11 cellular contexts compared by ENCODE assay signal in the genomic region with DNA sequence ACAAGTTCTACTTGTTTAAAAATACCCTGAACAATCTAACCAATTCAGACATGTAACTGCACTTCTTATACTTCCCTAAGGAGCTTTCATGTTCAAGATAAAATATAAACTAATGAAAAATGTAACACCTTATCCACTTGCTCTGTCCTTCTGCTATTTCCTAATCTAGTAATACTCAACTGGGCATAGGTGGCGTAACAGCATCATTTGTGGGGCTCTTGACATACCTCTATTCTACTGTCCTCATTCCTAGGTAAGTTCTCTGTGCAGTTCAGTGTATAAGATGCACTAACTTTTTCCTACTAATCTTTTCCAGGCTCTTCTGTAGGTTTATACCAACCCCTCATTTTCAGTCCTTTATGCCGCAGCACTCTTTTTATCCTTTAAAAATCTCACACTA. TPM values are rescaled to one million over a fixed set of nuclear protein-coding genes. Genes with fewer than 3 reads are reported as not detected.
DNase-seq lines count a peak whose midpoint lies in the region; ATAC-seq and TF ChIP-seq lines count a peak whose summit lies in the region.
"Had no signal": no experiment of that assay in that cellular context is flagged by ENCODE, and none has a peak within 500 bp of the region (broad histone marks: within the 10 kb centered on the region; RNA-seq: fewer than 3 reads in every experiment).

No MANE protein-coding gene starts in this region.

- TF ChIP-seq RAD21 in HCT116 (IDR thresholded peaks at IDR 0.05; ENCODE audit: low read depth) = peak; percentile 66

- POLR2A ChIA-PET in HCT116 (lab: Charles Lee) = no interaction called here

- H3K4me3 ChIP-seq in HCT116 (replicated peaks in 1 of 2; ENCODE audit: low read depth in 1 of 2, low read length in 2 of 2) (no peak overlapping the region), SU-DHL-6 (ENCODE audit: insufficient read depth, low read length, poor library complexity, severe bottlenecking) (no peak overlapping the region), right lobe of liver (no peak overlapping the region), colonic mucosa (no peak overlapping the region)

- TF ChIP-seq POLR2A in HCT116 (IDR thresholded peaks at IDR 0.05; ENCODE audit: borderline replicate concordance, extremely low read depth, insufficient read depth, insufficient read length) (no peak), right lobe of liver (IDR thresholded peaks at IDR 0.05) (no peak)

- H2AFZ ChIP-seq in HCT116 (ENCODE audit: low read depth, low read length, poor library complexity, severe bottlenecking) = no peak overlapping the region
- H2AFZ ChIP-seq in SU-DHL-6 (ENCODE audit: low read depth, low read length, severe bottlenecking) = no peak overlapping the region

- H3K36me3 ChIP-seq in HCT116 (ENCODE audit: control insufficient read depth in 1 of 2, insufficient read depth in 2 of 2, low read length in 2 of 2) = 0 out of 4 replicates have a peak, but pooled peaks cover 0 to 2% of the 10 kb centered on the region in 2 experiments
- H3K36me3 ChIP-seq in SU-DHL-6 (ENCODE audit: low read length) = peaks cover 57% of the 10 kb centered on the region
- peaks cover 0 to 5% (median under 1%) of the 10 kb centered on the region in 4 donors for H3K36me3 ChIP-seq in right lobe of liver
- H3K36me3 ChIP-seq in colonic mucosa = no peaks in the 10 kb centered on the region

- RAD21 ChIA-PET in HCT116 (lab: Charles Lee; ENCODE audit: low non-redundant PET in 1 of 2, low total read pairs in 2 of 2, uncharacterized antibody in 2 of 2, unreplicated experiment in 2 of 2) = interaction anchor here (0.6 to 0.7 kb wide), 2 partner anchors 126 to 589 kb away, joined by 3 to 6 read pairs; no protein-coding TSS in a partner anchor

- peak; percentile 71 for ATAC-seq in HCT116
- peak in 3 of 4 donors; percentile 22 to 43 (median 26) for ATAC-seq in right lobe of liver
- ATAC-seq: right cardiac atrium, T-cell had no signal

- peaks cover 14% of the 10 kb centered on the region; the same call in 1 of the 2 replicates for H3F3A ChIP-seq in SU-DHL-6 (ENCODE audit: insufficient read depth)

- H3K27me3 ChIP-seq in HCT116 (ENCODE audit: insufficient read depth, low read length) (no peaks in the 10 kb centered on the region), SU-DHL-6 (ENCODE audit: low read length) (no peaks in the 10 kb centered on the region), right lobe of liver (no peaks in the 10 kb centered on the region), colonic mucosa (no peaks in the 10 kb centered on the region)

- H4K20me1 ChIP-seq in HCT116 (ENCODE audit: insufficient read depth) = no peaks in the 10 kb centered on the region
- peaks cover 1% of the 10 kb centered on the region; the same call in 1 of the 2 replicates for H4K20me1 ChIP-seq in SU-DHL-6 (ENCODE audit: low read depth, low read length)

- H3K27ac ChIP-seq in HCT116 (ENCODE audit: low read depth, low read length) (no peak overlapping the region), SU-DHL-6 (ENCODE audit: low read depth, low read length) (no peak overlapping the region), right lobe of liver (no peak overlapping the region), colonic mucosa (no peak overlapping the region)

- H3K4me2 ChIP-seq in HCT116 (ENCODE audit: low read length) (no peak overlapping the region), SU-DHL-6 (ENCODE audit: low read depth, low read length, poor library complexity, severe bottlenecking) (no peak overlapping the region)

- H3K9me2 ChIP-seq in HCT116 (ENCODE audit: insufficient read depth) = no peaks in the 10 kb centered on the region
- no peaks in the 10 kb centered on the region for H3K9me2 ChIP-seq in SU-DHL-6 (replicated peaks; ENCODE audit: insufficient read depth, low read length)

- CTCF ChIA-PET in HCT116 (lab: Charles Lee) = interaction anchor here (0.6 to 0.9 kb wide), 2 partner anchors 33 to 589 kb away, joined by 3 read pairs; no protein-coding TSS in a partner anchor

- H3K9ac ChIP-seq in HCT116 (ENCODE audit: low read length) = no peak overlapping the region
- H3K9ac ChIP-seq in SU-DHL-6 (ENCODE audit: low read length) = no peak overlapping the region
- no peak overlapping the region for H3K9ac ChIP-seq in colonic mucosa (ENCODE audit: low read depth in 2 of 2, low read length in 2 of 2)

- H3K79me2 ChIP-seq in HCT116 (ENCODE audit: insufficient read depth, low read length) (no peaks in the 10 kb centered on the region), SU-DHL-6 (ENCODE audit: insufficient read depth, low read length) (peaks cover 26% of the 10 kb centered on the region)

- intact Hi-C loops in HCT116 (cut with micrococcal nuclease) = loop anchor here (10.0 kb wide), 1 partner anchor 587 kb away; no protein-coding TSS in a partner anchor
- intact Hi-C loops in right lobe of liver (cut with DNase I) = no loop called here
- intact Hi-C loops in colonic mucosa (cut with DNase I) = no loop called here

- no peaks in the 10 kb centered on the region for H3K9me3 ChIP-seq in HCT116 (ENCODE audit: control insufficient read depth in 1 of 2, insufficient read depth in 1 of 2, low read depth in 1 of 2, low read length in 2 of 2)
- no peaks in the 10 kb centered on the region for H3K9me3 ChIP-seq in SU-DHL-6 (ENCODE audit: insufficient read depth, low read length)
- H3K9me3 ChIP-seq in right lobe of liver = no peaks in the 10 kb centered on the region
- H3K9me3 ChIP-seq in colonic mucosa = no peaks in the 10 kb centered on the region

- TF ChIP-seq CTCF in HCT116 (IDR thresholded peaks at IDR 0.05 in 2 of 3, conservative IDR thresholded peaks at IDR 0.05 in 1 of 3; ENCODE audit: borderline replicate concordance in 1 of 3, insufficient read depth in 1 of 3, low read depth in 2 of 3, low read length in 2 of 3) (peak; percentile 11 to 40 (median 20); a peak in 1 of 6 replicates), SU-DHL-6 (IDR thresholded peaks at IDR 0.05; ENCODE audit: insufficient read depth, low read length, poor library complexity, severe bottlenecking) (peak; percentile 37), right lobe of liver (IDR thresholded peaks at IDR 0.05) (peak in 1 of 4 donors; percentile 11), colonic mucosa (IDR thresholded peaks at IDR 0.05) (no peak)

- peaks cover 0 to 4% of the 10 kb centered on the region in 2 experiments; a peak in 2 of 4 replicates for H3K4me1 ChIP-seq in HCT116 (ENCODE audit: control insufficient read depth in 1 of 2, insufficient read depth in 2 of 2, low read length in 2 of 2)
- H3K4me1 ChIP-seq in right lobe of liver = no peaks in the 10 kb centered on the region
- no peaks in the 10 kb centered on the region for H3K4me1 ChIP-seq in colonic mucosa

- 81% methylated on average over 2 of the region's 2 CpGs for WGBS in right lobe of liver (ENCODE audit: insufficient coverage, low coverage, low lambda C conversion rate, missing lambda C conversion rate)

- BruUV-seq in HCT116 (replicated peaks; lab: Mats Ljungman, UMichigan) = no TSS peak

- DNase-seq in NCI-H1417 (lab: John Stamatoyannopoulos, UW) (peak in 2 of 3 experiments; percentile 10 to 64), NCI-H1417 treated with DMSO at 0.1 percent for 48 hours (lab: John Stamatoyannopoulos, UW) (no peak), HCT116 (ENCODE audit: low read depth, low spot score) (no peak), right lobe of liver (no peak), colonic mucosa (no peak), COLO829 (ENCODE audit: low spot score) (no peak)
- no peak for DNase-seq in activated T-cell treated with anti-CD3 and anti-CD28 coated beads, Interleukin-2, amount 50 U/mL, for 1 hour
- DNase-seq: glutamatergic neuron, right cardiac atrium had no signal

TF ChIP-seq in HCT116, 20 proteins besides CTCF, POLR2A, EP300 and RAD21:
- TF ChIP-seq POLR2AphosphoS5 (IDR thresholded peaks at IDR 0.05; ENCODE audit: low read depth, low read length) (no peak), EZH2phosphoT487 (IDR thresholded peaks at IDR 0.05; ENCODE audit: borderline replicate concordance) (no peak), ELF1 (IDR thresholded peaks at IDR 0.05; ENCODE audit: borderline replicate concordance, low read depth) (no peak)

RNA-seq across cellular contexts. Expression of a gene that starts 36.7 kb away (rescaled TPM):
- total RNA-seq in HCT116 (2021; ENCODE audit: unreplicated experiment) = 13.9 TPM
- polyA plus RNA-seq in HCT116 (2012) = 4.6 and 5.7 TPM in 2 replicates
- 10 to 100 TPM in 4 of 6 experiments, 1 to 10 TPM in 2; 8.4 to 15.2 (median 10.9) TPM for total RNA-seq in right lobe of liver
- 10 to 100 TPM; 21.1 to 28.7 TPM for total RNA-seq in colonic mucosa

RNA-seq across cellular contexts. Expression of a gene that starts 56.5 kb away (rescaled TPM):
- total RNA-seq in HCT116 (2021; ENCODE audit: unreplicated experiment) = not detected
- not detected in 2 replicates for polyA plus RNA-seq in HCT116 (2012)
- total RNA-seq in right lobe of liver = 1 to 10 TPM in 3 of 6 experiments, under 1 TPM in 3; 0.55 to 1.5 (median 1.1) TPM
- total RNA-seq in colonic mucosa = 10 to 100 TPM in 1 of 2 donors, 1 to 10 TPM in 1; 5.3 to 10.7 TPM

RNA-seq across cellular contexts. Expression of a gene that starts 56.5 kb away (rescaled TPM):
- total RNA-seq in HCT116 (2021; ENCODE audit: unreplicated experiment) = 21.6 TPM
- 8.5 and 12.1 TPM in 2 replicates for polyA plus RNA-seq in HCT116 (2012)
- 10 to 100 TPM in 3 of 6 experiments, 1 to 10 TPM in 3; 7.5 to 12.5 (median 10.1) TPM for total RNA-seq in right lobe of liver
- 10 to 100 TPM; 12.1 to 13.8 TPM for total RNA-seq in colonic mucosa

RNA-seq across cellular contexts. Expression of a gene that starts 56.6 kb away (rescaled TPM):
- total RNA-seq in HCT116 (2021; ENCODE audit: unreplicated experiment) (47.8 TPM), right lobe of liver (10 to 100 TPM; 13.3 to 29.3 (median 20.0) TPM), colonic mucosa (10 to 100 TPM; 43.6 to 53.2 TPM)
- 14.1 and 18.3 TPM in 2 replicates for polyA plus RNA-seq in HCT116 (2012)

Comparison
In these comparisons a context has a peak if more than half of its experiments do, and no peak if none do; other contexts are left out.
1. DNase-seq: peak in NCI-H1417 (2 of 3); none in NCI-H1417 treated with DMSO at 0.1 percent for 48 hours (single experiment), HCT116 (single experiment), right lobe of liver (0 of 3), colonic mucosa (single experiment), activated T-cell treated with anti-CD3 and anti-CD28 coated beads, Interleukin-2, amount 50 U/mL, for 1 hour (single experiment) and COLO829 (single experiment).